8 cellular contexts compared by ENCODE assay signal in genomic region chr11:129894281-129895125, GRCh38. TPM values are rescaled to one million over a fixed set of nuclear protein-coding genes. Genes with fewer than 3 reads are reported as not detected.
DNase-seq lines count a peak whose midpoint lies in the region; ATAC-seq and TF ChIP-seq lines count a peak whose summit lies in the region.

No MANE protein-coding gene starts in this region.

- no peak overlapping the region for H3K27ac ChIP-seq in H9 (ENCODE audit: insufficient read length, low read depth, low read length)
- H3K27ac ChIP-seq in OCI-LY1 (ENCODE audit: low read depth, low read length, poor library complexity, severe bottlenecking): no peak overlapping the region
- peak overlapping the region; percentile 71 to 89 (median 86) for H3K27ac ChIP-seq in upper lobe of left lung

- H3K23me2 ChIP-seq in H9 (ENCODE audit: insufficient read length, low read depth, low read length, poor library complexity, severe bottlenecking): peaks cover 4% of the 10 kb centered on the region

- no peak overlapping the region for H3K23ac ChIP-seq in H9 (ENCODE audit: insufficient read length, low read depth, low read length)

- H3K27me3 ChIP-seq in H9 (ENCODE audit: insufficient read depth, low read length) (no peaks in the 10 kb centered on the region), OCI-LY1 (ENCODE audit: insufficient read depth, low read length) (no peaks in the 10 kb centered on the region), upper lobe of left lung (no peaks in the 10 kb centered on the region)

- H3K14ac ChIP-seq in H9 (ENCODE audit: insufficient read depth, low read length): 0 out of 2 replicates have a peak overlapping the region, but pooled peaks have one; percentile 85

- H3K79me2 ChIP-seq in H9 (ENCODE audit: insufficient read depth, low read length): peaks cover 8% of the 10 kb centered on the region; the same call in 1 of the 2 replicates
- peaks cover 14% of the 10 kb centered on the region for H3K79me2 ChIP-seq in OCI-LY1 (ENCODE audit: insufficient read depth, low read length)

- no peak overlapping the region for H2BK5ac ChIP-seq in H9 (ENCODE audit: insufficient read length, low read length)

- DNase-seq in GM03348 (ENCODE audit: low spot score) (peak; percentile 11), H9 (no peak), choroid plexus epithelial cell (ENCODE audit: low read depth) (peak; percentile 13), lung microvascular endothelial cell (ENCODE audit: low read depth in 2 of 2) (peak; percentile 3 to 12), upper lobe of left lung (no peak), COLO668 (lab: John Stamatoyannopoulos, UW; ENCODE audit: unreplicated experiment) (no peak), mesenteric fat pad (ENCODE audit: low spot score) (no peak)

- H3K4me3 ChIP-seq in OCI-LY1 (ENCODE audit: low read depth, low read length, poor library complexity, severe bottlenecking) (peak overlapping the region; percentile 83), choroid plexus epithelial cell (ENCODE audit: low read depth, low read length) (peak overlapping the region; percentile 84), upper lobe of left lung (peak overlapping the region; percentile 65 to 98 (median 81))

- no peak overlapping the region for H4K91ac ChIP-seq in H9 (ENCODE audit: insufficient read length, low read depth, low read length)

- H3K9ac ChIP-seq in H9 (ENCODE audit: extremely low read depth, insufficient read length, low read length) (peak overlapping the region; percentile 64), OCI-LY1 (ENCODE audit: low read length) (peak overlapping the region; percentile 78)

- no peak for TF ChIP-seq POLR2A in upper lobe of left lung (IDR thresholded peaks at IDR 0.05)

- H4K8ac ChIP-seq in H9 (replicated peaks; ENCODE audit: insufficient read length, low read depth, low read length): no peak overlapping the region

- peak; percentile 5 to 14 for ATAC-seq in upper lobe of left lung (ENCODE audit: low FRiP score in 2 of 2)

- peaks cover 8% of the 10 kb centered on the region for H3K79me1 ChIP-seq in H9 (ENCODE audit: insufficient read depth, low read depth, low read length, poor library complexity, severe bottlenecking)

- peak overlapping the region; percentile 92 to 94 for H3K4me3 Mint-ChIP-seq in H9

- no peak overlapping the region for H3K18ac ChIP-seq in H9 (ENCODE audit: insufficient read length, low read depth, low read length)

- no peak overlapping the region for H3K56ac ChIP-seq in H9 (ENCODE audit: insufficient read length, low read depth, low read length)

- H3K9me3 Mint-ChIP-seq in H9: peaks cover 0 to 4% of the 10 kb centered on the region in 2 experiments; a peak in 1 of 5 replicates

- H3K4me1 ChIP-seq in H9 (ENCODE audit: insufficient read depth, low read length) (no peaks in the 10 kb centered on the region), OCI-LY1 (ENCODE audit: insufficient read depth, low read length, severe bottlenecking) (peaks cover 18% of the 10 kb centered on the region), upper lobe of left lung (peaks cover 10 to 20% (median 15%) of the 10 kb centered on the region in 4 donors)

- H3K4me2 ChIP-seq in H9 (ENCODE audit: insufficient read depth, insufficient read length, low read length) (peak overlapping the region; percentile 74), OCI-LY1 (ENCODE audit: low read length) (peak overlapping the region; percentile 64)

- no peak overlapping the region for H3K4ac ChIP-seq in H9 (ENCODE audit: low read depth, low read length)

- H2BK20ac ChIP-seq in H9 (ENCODE audit: low read depth, low read length, poor library complexity, severe bottlenecking): no peak overlapping the region

- TF ChIP-seq CTCF in H9 (conservative IDR thresholded peaks at IDR 0.05) (no peak), OCI-LY1 (IDR thresholded peaks at IDR 0.05; ENCODE audit: low read length) (no peak), choroid plexus epithelial cell (conservative IDR thresholded peaks at IDR 0.05; ENCODE audit: low read depth, low read length) (no peak), upper lobe of left lung (IDR thresholded peaks at IDR 0.05) (no peak)

- H4K20me1 ChIP-seq in H9 (ENCODE audit: control insufficient read depth, insufficient read depth, insufficient read length): no peaks in the 10 kb centered on the region
- H4K20me1 ChIP-seq in OCI-LY1 (ENCODE audit: insufficient read depth, low read length): no peaks in the 10 kb centered on the region

- H3K27me3 Mint-ChIP-seq in H9 (ENCODE audit: low read depth): no peaks in the 10 kb centered on the region

- no CpG with 5 or more reads among the region's 13 CpGs for WGBS in H9 (ENCODE audit: extremely low coverage, insufficient read length, low lambda C conversion rate)
- WGBS in upper lobe of left lung, 2 donors: 19 to 45% methylated on average over 8 to 13 of the region's 13 CpGs

- H3K9me3 ChIP-seq in H9 (ENCODE audit: control insufficient read depth, low read depth, low read length): no peaks in the 10 kb centered on the region
- H3K9me3 ChIP-seq in OCI-LY1 (ENCODE audit: low read length): no peaks in the 10 kb centered on the region
- H3K9me3 ChIP-seq in upper lobe of left lung: no peaks in the 10 kb centered on the region

- H3K9me2 ChIP-seq in OCI-LY1 (ENCODE audit: low read depth, low read length): no peaks in the 10 kb centered on the region

- H2BK120ac ChIP-seq in H9 (ENCODE audit: low read depth, low read length, poor library complexity, severe bottlenecking): no peak overlapping the region

- H3F3A ChIP-seq in OCI-LY1 (ENCODE audit: insufficient read depth, low read length): no peaks in the 10 kb centered on the region

- H3K36me3 ChIP-seq in OCI-LY1 (ENCODE audit: insufficient read depth, low read length) (peaks cover 42% of the 10 kb centered on the region), upper lobe of left lung (peaks cover 6 to 33% (median 12%) of the 10 kb centered on the region in 4 donors)

- H3K36me3 Mint-ChIP-seq in H9 (ENCODE audit: insufficient read depth in 1 of 3, low read depth in 3 of 3): peaks cover 25 to 50% (median 42%) of the 10 kb centered on the region in 3 experiments

- no peak for TF ChIP-seq EP300 in upper lobe of left lung (IDR thresholded peaks at IDR 0.05)

- no peak overlapping the region for H2AK5ac ChIP-seq in H9 (ENCODE audit: insufficient read length, low read length)

- H2BK12ac ChIP-seq in H9 (ENCODE audit: insufficient read length, low read depth, low read length): no peak overlapping the region

- H3K27ac Mint-ChIP-seq in H9: peak overlapping the region in 2 of 3 experiments; percentile 88 to 92; a peak in 4 of 7 replicates

- H2AFZ ChIP-seq in H9 (ENCODE audit: low read length) (no peak overlapping the region), OCI-LY1 (ENCODE audit: low read length) (no peak overlapping the region)

- no peak overlapping the region for H3T11ph ChIP-seq in H9 (ENCODE audit: low read length)

- H2BK15ac ChIP-seq in H9 (ENCODE audit: low read depth, low read length): no peak overlapping the region

- peaks cover 21% of the 10 kb centered on the region in 2 experiments for H3K4me1 Mint-ChIP-seq in H9

- H4K5ac ChIP-seq in H9 (ENCODE audit: insufficient read length, low read depth, low read length): no peak overlapping the region

RNA-seq across cellular contexts. Expression of gene NFRKB, which starts 0.9 kb away (rescaled TPM):
- total RNA-seq in H9 (2021): 40.3 and 41.0 TPM in 2 replicates
- 10.2 and 13.9 TPM in 2 replicates for total RNA-seq in lung microvascular endothelial cell
- 10 to 100 TPM; 22.0 to 57.6 (median 28.6) TPM for total RNA-seq in upper lobe of left lung
- total RNA-seq in mesenteric fat pad: 17.7 TPM

Comparison
In these comparisons a context has a peak if more than half of its experiments do, and no peak if none do; other contexts are left out.
1. DNase-seq: peak in GM03348 (single experiment), choroid plexus epithelial cell (single experiment) and lung microvascular endothelial cell (2 of 2); none in H9 (single experiment), upper lobe of left lung (0 of 2), COLO668 (single experiment) and mesenteric fat pad (single experiment).
2. H3K27ac ChIP-seq: peak in upper lobe of left lung (4 of 4); none in H9 (single experiment) and OCI-LY1 (single experiment).
3. Peak in every context shown above with its lines, with median percentiles within 50 percentile points of each other: H3K4me3 ChIP-seq.